ENCODE assay signal across 8 cellular contexts in genomic region chr12:62631531-62632520, GRCh38.
A peak's percentile ranks its signal among the peaks of the same experiment; 100 is the strongest.
DNase-seq lines count a peak whose midpoint lies in the region; ATAC-seq and TF ChIP-seq lines count a peak whose summit lies in the region.

No MANE protein-coding gene starts in this region.

- no peaks in the 10 kb centered on the region for H3K36me3 ChIP-seq in CD8-positive, alpha-beta T cell (ENCODE audit: insufficient read depth, low read length)
- H3K36me3 ChIP-seq in WERI-Rb-1 (no peaks in the 10 kb centered on the region), ectodermal cell (ENCODE audit: control insufficient read depth, insufficient read depth, low read length) (no peaks in the 10 kb centered on the region)

- TF ChIP-seq CTCF in CD8-positive, alpha-beta T cell (IDR thresholded peaks at IDR 0.05), result no peak
- TF ChIP-seq CTCF in HL-60 (IDR thresholded peaks at IDR 0.05; ENCODE audit: insufficient read depth, low read length) (no peak), WERI-Rb-1 (IDR thresholded peaks at IDR 0.05; ENCODE audit: low read depth, low read length) (peak; percentile 54)

- H3K36me3 Mint-ChIP-seq in CD8-positive, alpha-beta T cell, result no peaks in the 10 kb centered on the region

- 14 to 16% methylated on average over 63 of the region's 63 CpGs for WGBS in ectodermal cell, 2 experiments

- DNase-seq in CD8-positive, alpha-beta T cell, result peak in 3 of 7 experiments; percentile 13 to 31 (median 24)
- no peak for DNase-seq in HL-60 (ENCODE audit: low read depth in 1 of 2, low spot score in 1 of 2)
- DNase-seq in WERI-Rb-1, result peak; percentile 55
- DNase-seq in left lobe of liver (ENCODE audit: low spot score), result peak; percentile 76
- DNase-seq in stimulated activated CD4-positive, alpha-beta T cell treated with anti-CD3 and anti-CD28 coated beads, Interleukin-4, amount 100 ng/mL, for 24 hours, result peak; percentile 15
- DNase-seq in cortex of kidney (lab: John Stamatoyannopoulos, UW), result no peak

- no peaks in the 10 kb centered on the region for H3K9me3 Mint-ChIP-seq in CD8-positive, alpha-beta T cell

- H3K9me3 ChIP-seq in CD8-positive, alpha-beta T cell (ENCODE audit: low read length), result no peaks in the 10 kb centered on the region
- no peaks in the 10 kb centered on the region for H3K9me3 ChIP-seq in WERI-Rb-1 (ENCODE audit: severe bottlenecking)
- no peaks in the 10 kb centered on the region for H3K9me3 ChIP-seq in ectodermal cell (ENCODE audit: control insufficient read depth, low read length)

- H3K27ac ChIP-seq in CD8-positive, alpha-beta T cell (ENCODE audit: low read depth, low read length), result no peak overlapping the region
- no peak overlapping the region for H3K27ac ChIP-seq in HL-60 (replicated peaks)
- no peak overlapping the region for H3K27ac ChIP-seq in WERI-Rb-1
- H3K27ac ChIP-seq in ectodermal cell (ENCODE audit: insufficient read depth, low read depth, low read length, poor library complexity, severe bottlenecking), result no peak overlapping the region

- POLR2A ChIA-PET in CD8-positive, alpha-beta T cell (lab: Charles Lee), result interaction anchor here (1.5 kb wide), 1 partner anchor 28 kb away, joined by 9 read pairs; no protein-coding TSS in a partner anchor

- CTCF ChIA-PET in CD8-positive, alpha-beta T cell (lab: Charles Lee), result no interaction called here

- peak overlapping the region; percentile 82 for H3K4me3 Mint-ChIP-seq in CD8-positive, alpha-beta T cell

- H3K27me3 Mint-ChIP-seq in CD8-positive, alpha-beta T cell (ENCODE audit: low read depth), result peaks cover 71% of the 10 kb centered on the region

- H3K4me3 ChIP-seq in CD8-positive, alpha-beta T cell (ENCODE audit: low read depth, low read length), result peak overlapping the region; percentile 62
- peak overlapping the region; percentile 10 for H3K4me3 ChIP-seq in HL-60 (replicated peaks; ENCODE audit: insufficient read depth, low read length)
- H3K4me3 ChIP-seq in WERI-Rb-1 (ENCODE audit: low read depth, low read length), result peak overlapping the region; percentile 65
- peak overlapping the region; percentile 42 for H3K4me3 ChIP-seq in ectodermal cell (ENCODE audit: insufficient read depth, low read depth, low read length)

- H3K27me3 ChIP-seq in CD8-positive, alpha-beta T cell (ENCODE audit: insufficient read depth, low read length), result peaks cover 13% of the 10 kb centered on the region
- H3K27me3 ChIP-seq in HL-60 (ENCODE audit: insufficient read depth, poor library complexity, severe bottlenecking), result peaks cover 4% of the 10 kb centered on the region
- H3K27me3 ChIP-seq in WERI-Rb-1 (ENCODE audit: insufficient read depth, low read depth, severe bottlenecking), result no peaks in the 10 kb centered on the region
- H3K27me3 ChIP-seq in ectodermal cell (ENCODE audit: control insufficient read depth, insufficient read depth, low read length, poor library complexity, severe bottlenecking), result peaks cover 44% of the 10 kb centered on the region

- peaks cover 19% of the 10 kb centered on the region for H3K4me1 Mint-ChIP-seq in CD8-positive, alpha-beta T cell (ENCODE audit: low read depth)

- H3K4me1 ChIP-seq in CD8-positive, alpha-beta T cell (ENCODE audit: insufficient read depth, low read length), result peaks cover 7% of the 10 kb centered on the region
- peaks cover 21% of the 10 kb centered on the region for H3K4me1 ChIP-seq in ectodermal cell (ENCODE audit: control insufficient read depth, insufficient read depth, low read length)

- no peak overlapping the region for H3K27ac Mint-ChIP-seq in CD8-positive, alpha-beta T cell

- intact Hi-C loops in CD8-positive, alpha-beta T cell (cut with DNase I, micrococcal nuclease), result no loop called here

- peak; percentile 36 for ATAC-seq in CD8-positive, alpha-beta T cell
- ATAC-seq in GM19397 (IDR thresholded peaks at IDR 0.05; ENCODE audit: unreplicated experiment) (peak; percentile 58), left lobe of liver (peak; percentile 89)

Comparison
In these comparisons a context has a peak if more than half of its experiments do, and no peak if none do; other contexts are left out.
1. ATAC-seq: peak in every context shown above with its lines; median percentile 89 in left lobe of liver; 58 in GM19397; 36 in CD8-positive, alpha-beta T cell.
2. DNase-seq: peak in WERI-Rb-1 (single experiment), left lobe of liver (single experiment) and stimulated activated CD4-positive, alpha-beta T cell treated with anti-CD3 and anti-CD28 coated beads, Interleukin-4, amount 100 ng/mL, for 24 hours (single experiment); none in HL-60 (0 of 2) and cortex of kidney (single experiment).
3. H3K4me3 ChIP-seq: peak in every context shown above with its lines; median percentile 65 in WERI-Rb-1; 62 in CD8-positive, alpha-beta T cell; 42 in ectodermal cell; 10 in HL-60.